1 cellular context compared by ENCODE assay signal in genomic region chr10:70348228-70348850, GRCh38.
A peak's percentile ranks its signal among the peaks of the same experiment; 100 is the strongest.
TF ChIP-seq lines count a peak whose summit lies in the region.

No MANE protein-coding gene starts in this region.

TF ChIP-seq in IMR-90, 13 proteins besides CTCF, POLR2A, EP300 and RAD21:
- no peak for TF ChIP-seq MAFK (IDR thresholded peaks at IDR 0.05; ENCODE audit: low read depth, low read length)
- no peak for TF ChIP-seq USF2 (IDR thresholded peaks at IDR 0.05; ENCODE audit: low read depth, low read length)
- no peak for TF ChIP-seq RCOR1 (IDR thresholded peaks at IDR 0.05; ENCODE audit: insufficient replicate concordance, low read length)
- TF ChIP-seq BHLHE40 (IDR thresholded peaks at IDR 0.05; ENCODE audit: low read depth, low read length), result no peak
- no peak for TF ChIP-seq CHD1 (IDR thresholded peaks at IDR 0.05; ENCODE audit: low read depth, low read length)
- no peak for TF ChIP-seq CEBPB (IDR thresholded peaks at IDR 0.05; ENCODE audit: low read depth, low read length)
- TF ChIP-seq SMC3 (IDR thresholded peaks at IDR 0.05; ENCODE audit: low read depth, low read length), result peak; percentile 45
